16 cellular contexts compared by ENCODE assay signal in genomic region chr14:96824283-96824682, GRCh38. TPM values are rescaled to one million over a fixed set of nuclear protein-coding genes. Genes with fewer than 3 reads are reported as not detected.
A peak's percentile ranks its signal among the peaks of the same experiment; 100 is the strongest.
DNase-seq lines count a peak whose midpoint lies in the region; ATAC-seq and TF ChIP-seq lines count a peak whose summit lies in the region.
"Had no signal": no experiment of that assay in that cellular context is flagged by ENCODE, and none has a peak within 500 bp of the region (broad histone marks: within the 10 kb centered on the region; RNA-seq: fewer than 3 reads in every experiment).

No MANE protein-coding gene starts in this region.

- no peaks in the 10 kb centered on the region for H3K9me3 ChIP-seq in PC-3 (ENCODE audit: low read length)
- H3K9me3 ChIP-seq in osteoblast (ENCODE audit: low read depth, low read length), result no peaks in the 10 kb centered on the region
- no peaks in the 10 kb centered on the region for H3K9me3 ChIP-seq in stomach
- H3K9me3 ChIP-seq: thoracic aorta had no signal

- H3K27ac ChIP-seq in PC-3 (ENCODE audit: low read length) (no peak overlapping the region), epithelial cell of prostate (peak overlapping the region; percentile 71), osteoblast (ENCODE audit: low read depth, low read length) (peak overlapping the region; percentile 38), stomach (no peak overlapping the region)
- H3K27ac ChIP-seq: cardiac muscle cell, heart right ventricle, SK-N-MC, thoracic aorta had no signal

- H4K20me1 ChIP-seq in PC-3 (ENCODE audit: low read length) (peaks cover 9% of the 10 kb centered on the region; the same call in 1 of the 2 replicates), osteoblast (ENCODE audit: insufficient read depth, low read length) (no peaks in the 10 kb centered on the region)

- 70 to 97% (median 91%) methylated on average over 3 of the region's 3 CpGs for WGBS in stomach, 5 donors

- H3F3A ChIP-seq in PC-3 (ENCODE audit: low read length, unreplicated experiment), result no peaks in the 10 kb centered on the region

- intact Hi-C loops in PC-3 (cut with micrococcal nuclease), result no loop called here
- intact Hi-C loops in stomach (cut with DNase I; ENCODE audit: low total_unique reads), result no loop called here

- H3K4me2 ChIP-seq in PC-3 (ENCODE audit: low read length), result no peak overlapping the region
- H3K4me2 ChIP-seq in osteoblast (ENCODE audit: insufficient read depth, low read length), result peak overlapping the region; percentile 62

- H3K36me3 ChIP-seq in PC-3 (ENCODE audit: low read depth, low read length), result no peaks in the 10 kb centered on the region
- no peaks in the 10 kb centered on the region for H3K36me3 ChIP-seq in osteoblast (ENCODE audit: insufficient read depth, low read length)
- no peaks in the 10 kb centered on the region for H3K36me3 ChIP-seq in stomach
- H3K36me3 ChIP-seq: cardiac muscle cell, heart right ventricle, thoracic aorta had no signal

- H3K79me2 ChIP-seq in PC-3 (ENCODE audit: low read length) (peaks cover 99% of the 10 kb centered on the region), osteoblast (ENCODE audit: insufficient read depth, low read length) (peaks cover 75% of the 10 kb centered on the region)

- POLR2A ChIA-PET in PC-3 (lab: Charles Lee; ENCODE audit: unreplicated experiment), result no interaction called here

- TF ChIP-seq EP300 in stomach (IDR thresholded peaks at IDR 0.05), result no peak

- H2AFZ ChIP-seq in PC-3 (ENCODE audit: low read length) (no peak overlapping the region), osteoblast (ENCODE audit: low read length) (no peak overlapping the region)

- TF ChIP-seq CTCF in PC-3 (conservative IDR thresholded peaks at IDR 0.05; ENCODE audit: low read depth, low read length), result no peak
- TF ChIP-seq CTCF in osteoblast (IDR thresholded peaks at IDR 0.05; ENCODE audit: extremely low read depth, low read depth, low read length), result no peak
- no peak for TF ChIP-seq CTCF in stomach (IDR thresholded peaks at IDR 0.05)

- TF ChIP-seq POLR2A in stomach (IDR thresholded peaks at IDR 0.05), result no peak

- ATAC-seq in PC-3 (peak; percentile 45; the same call in 1 of the 2 replicates), GM19463 (IDR thresholded peaks at IDR 0.05; ENCODE audit: unreplicated experiment) (no peak), HG03460 (IDR thresholded peaks at IDR 0.05; ENCODE audit: unreplicated experiment) (no peak)
- ATAC-seq: CD8-positive, alpha-beta T cell; effector memory CD8-positive, alpha-beta T cell; heart right ventricle had no signal

- DNase-seq in ELR (ENCODE audit: low read depth) (peak; percentile 87), PC-3 (peak; percentile 13), epithelial cell of prostate (ENCODE audit: low read depth, low spot score) (peak; percentile 27), osteoblast (ENCODE audit: insufficient read length, low spot score, missing footprints) (no peak), NCI-H345 treated with DMSO at 0.1 percent for 48 hours (lab: John Stamatoyannopoulos, UW; ENCODE audit: unreplicated experiment) (no peak), stomach (no peak)
- DNase-seq: CD8-positive, alpha-beta T cell; effector memory CD8-positive, alpha-beta T cell; heart right ventricle; NCI-H1092; NCI-H345 had no signal

- BruUV-seq in PC-3 (replicated peaks; lab: Mats Ljungman, UMichigan), result no TSS peak

- H3K27me3 ChIP-seq in PC-3 (ENCODE audit: low read length) (no peaks in the 10 kb centered on the region), osteoblast (ENCODE audit: insufficient read depth, low read length) (no peaks in the 10 kb centered on the region), stomach (no peaks in the 10 kb centered on the region)
- H3K27me3 ChIP-seq: cardiac muscle cell, heart right ventricle had no signal

- CTCF ChIA-PET in PC-3 (lab: Charles Lee), result no interaction called here

- H3K4me3 ChIP-seq in PC-3 (ENCODE audit: low read length) (no peak overlapping the region), osteoblast (ENCODE audit: insufficient read depth, low read length) (peak overlapping the region; percentile 5), stomach (no peak overlapping the region)
- H3K4me3 ChIP-seq: cardiac muscle cell, heart right ventricle, SK-N-MC, thoracic aorta had no signal

- H3K9me2 ChIP-seq in PC-3 (replicated peaks; ENCODE audit: low read length), result no peaks in the 10 kb centered on the region

- no peak overlapping the region for H3K9ac ChIP-seq in PC-3 (ENCODE audit: low read length)

- H3K4me1 ChIP-seq in PC-3 (ENCODE audit: insufficient read depth, low read length) (no peaks in the 10 kb centered on the region), osteoblast (ENCODE audit: insufficient read depth, low read length) (no peaks in the 10 kb centered on the region), stomach (peaks cover 0 to 15% (median 7%) of the 10 kb centered on the region in 4 donors)

RNA-seq across cellular contexts. Expression of gene VRK1, which starts 27.1 kb away (rescaled TPM):
- 39.1 and 46.7 TPM in 2 replicates for total RNA-seq in PC-3 (2014; rRNA removed)
- 20.9 and 24.2 TPM in 2 replicates for total RNA-seq in osteoblast
- total RNA-seq in stomach, result 10 to 100 TPM in 1 of 5 donors, 1 to 10 TPM in 3, not detected in 1; 1.2 to 45.7 (median 8.3) TPM
- 10 to 100 TPM; 10.6 to 14.1 (median 12.7) TPM for polyA plus RNA-seq in stomach

Comparison
In these comparisons a context has a peak if more than half of its experiments do, and no peak if none do; other contexts are left out.
1. DNase-seq: peak in ELR (single experiment), PC-3 (single experiment) and epithelial cell of prostate (single experiment); none in osteoblast (single experiment), NCI-H345 treated with DMSO at 0.1 percent for 48 hours (single experiment) and stomach (single experiment).
2. H3K27ac ChIP-seq: peak in epithelial cell of prostate (single experiment) and osteoblast (single experiment); none in PC-3 (single experiment) and stomach (0 of 5).